In genomic region chr17:18172528-18173278, GRCh38 we compare ENCODE assay signal across 29 cellular contexts. TPM values are rescaled to one million over a fixed set of nuclear protein-coding genes. Genes with fewer than 3 reads are reported as not detected.
DNase-seq lines count a peak whose midpoint lies in the region; ATAC-seq and TF ChIP-seq lines count a peak whose summit lies in the region.
"Had no signal": no experiment of that assay in that cellular context is flagged by ENCODE, and none has a peak within 500 bp of the region (broad histone marks: within the 10 kb centered on the region; RNA-seq: fewer than 3 reads in every experiment).

No MANE protein-coding gene starts in this region.

- no peak overlapping the region for H3K18ac ChIP-seq in H9 (ENCODE audit: insufficient read length, low read depth, low read length)

- no peak overlapping the region for H2BK5ac ChIP-seq in H9 (ENCODE audit: insufficient read length, low read length)

- no peaks in the 10 kb centered on the region for H4K20me1 ChIP-seq in H9 (ENCODE audit: control insufficient read depth, insufficient read depth, insufficient read length)
- H4K20me1 ChIP-seq: BLaER1 had no signal

- no peak overlapping the region for H3K14ac ChIP-seq in H9 (ENCODE audit: insufficient read depth, low read length)

- H4K91ac ChIP-seq in H9 (ENCODE audit: insufficient read length, low read depth, low read length): no peak overlapping the region

- H3K27me3 Mint-ChIP-seq in central memory CD8-positive, alpha-beta T cell: no peaks in the 10 kb centered on the region
- peaks cover 6% of the 10 kb centered on the region; the same call in 1 of the 2 replicates for H3K27me3 Mint-ChIP-seq in H9 (ENCODE audit: low read depth)
- H3K27me3 Mint-ChIP-seq: activated CD8-positive, alpha-beta memory T cell treated with anti-CD3 and anti-CD28 coated beads, Interleukin-2, amount 10 ng/mL, durations not matched to agents 7 days and 5 days; IgD-negative memory B cell; natural killer cell treated with Interleukin-12 subunit alpha and Interleukin-12 subunit beta and Interleukin-15 and Interleukin-18, amount 100 ng/mL, for 72 hours; stimulated activated naive B cell treated with anti-CD40 and anti-IgM and Interleukin-4, amounts not matched to agents 10 μg/mL and 1 μg/mL and 100 μg/mL, for 72 hours; type B pancreatic cell had no signal

- H3T11ph ChIP-seq in H9 (ENCODE audit: low read length): no peak overlapping the region

- H3K4ac ChIP-seq in H9 (ENCODE audit: low read depth, low read length): no peak overlapping the region

- H3K4me1 Mint-ChIP-seq in central memory CD8-positive, alpha-beta T cell: no peaks in the 10 kb centered on the region
- H3K4me1 Mint-ChIP-seq in H9: 0 out of 4 replicates have a peak, but pooled peaks cover 0 to 4% of the 10 kb centered on the region in 2 experiments

- no peak overlapping the region for H3K27ac ChIP-seq in left lung
- no peak overlapping the region for H3K27ac ChIP-seq in H9 (ENCODE audit: insufficient read length, low read depth, low read length)
- H3K27ac ChIP-seq: BLaER1, esophagus muscularis mucosa, gastrocnemius medialis, PC-9 had no signal

- H3K4me1 ChIP-seq in left lung: no peaks in the 10 kb centered on the region
- H3K4me1 ChIP-seq in H9 (ENCODE audit: insufficient read depth, low read length): no peaks in the 10 kb centered on the region
- H3K4me1 ChIP-seq: esophagus muscularis mucosa had no signal

- no peak for ATAC-seq in central memory CD8-positive, alpha-beta T cell (replicated peaks; ENCODE audit: extremely low read depth, poor library complexity, severe bottlenecking)
- peak; percentile 14 for ATAC-seq in left lung
- no peak for ATAC-seq in GM21825 (IDR thresholded peaks at IDR 0.05; ENCODE audit: unreplicated experiment)
- ATAC-seq: activated CD8-positive, alpha-beta memory T cell treated with anti-CD3 and anti-CD28 coated beads, Interleukin-2, amount 10 ng/mL, durations not matched to agents 7 days and 5 days; gastrocnemius medialis; HCT116; stimulated activated naive B cell treated with anti-CD40 and anti-IgM and Interleukin-4, amounts not matched to agents 10 μg/mL and 1 μg/mL and 100 μg/mL, for 72 hours had no signal

- no peak overlapping the region for H3K23ac ChIP-seq in H9 (ENCODE audit: insufficient read length, low read depth, low read length)

- peaks cover 3% of the 10 kb centered on the region for H3K36me3 Mint-ChIP-seq in central memory CD8-positive, alpha-beta T cell (ENCODE audit: insufficient read depth)
- no peaks in the 10 kb centered on the region for H3K36me3 Mint-ChIP-seq in H9 (ENCODE audit: insufficient read depth in 1 of 3, low read depth in 3 of 3)
- H3K36me3 Mint-ChIP-seq: activated CD8-positive, alpha-beta memory T cell treated with anti-CD3 and anti-CD28 coated beads, Interleukin-2, amount 10 ng/mL, durations not matched to agents 7 days and 5 days; IgD-negative memory B cell; natural killer cell treated with Interleukin-12 subunit alpha and Interleukin-12 subunit beta and Interleukin-15 and Interleukin-18, amount 100 ng/mL, for 72 hours; stimulated activated naive B cell treated with anti-CD40 and anti-IgM and Interleukin-4, amounts not matched to agents 10 μg/mL and 1 μg/mL and 100 μg/mL, for 72 hours; type B pancreatic cell had no signal

- no peak overlapping the region for H4K5ac ChIP-seq in H9 (ENCODE audit: insufficient read length, low read depth, low read length)

- no peak overlapping the region for H3K9ac ChIP-seq in H9 (ENCODE audit: extremely low read depth, insufficient read length, low read length)
- H3K9ac ChIP-seq: BLaER1 had no signal

- no peaks in the 10 kb centered on the region for H3K79me1 ChIP-seq in H9 (ENCODE audit: insufficient read depth, low read depth, low read length, poor library complexity, severe bottlenecking)

- no peak overlapping the region for H2AK5ac ChIP-seq in H9 (ENCODE audit: insufficient read length, low read length)

- intact Hi-C loops in left lung (cut with DNase I): no loop called here

- peak; percentile 86 for DNase-seq in DMS 273 (lab: John Stamatoyannopoulos, UW; ENCODE audit: unreplicated experiment)
- DNase-seq in LHCN-M2 (ENCODE audit: low read depth): peak; percentile 61
- DNase-seq in central memory CD8-positive, alpha-beta T cell (ENCODE audit: low spot score in 2 of 2): no peak
- no peak for DNase-seq in left lung
- no peak for DNase-seq in GM19240 (ENCODE audit: insufficient read length, low spot score)
- no peak for DNase-seq in H9
- DNase-seq in T1000 (lab: John Stamatoyannopoulos, UW): no peak
- DNase-seq: activated CD8-positive, alpha-beta memory T cell treated with anti-CD3 and anti-CD28 coated beads, Interleukin-2, amount 10 ng/mL, durations not matched to agents 7 days and 5 days; activated gamma-delta T cell treated with Interleukin-2 at 50 U/mL for 16 hours; activated T-cell treated with anti-CD3 and anti-CD28 coated beads, Interleukin-2, amount 50 U/mL, for 48 hours; caudate nucleus; dermis blood vessel endothelial cell; gastrocnemius medialis; NCI-H1105; NCI-H2029; NCI-H2227 treated with DMSO at 0.1 percent for 48 hours; NCI-H526; PC-9; SHP77; small intestine; stimulated activated naive B cell treated with anti-CD40 and anti-IgM and Interleukin-4, amounts not matched to agents 10 μg/mL and 1 μg/mL and 100 μg/mL, for 72 hours; T-helper 9 cell had no signal

- H2BK20ac ChIP-seq in H9 (ENCODE audit: low read depth, low read length, poor library complexity, severe bottlenecking): no peak overlapping the region

- no peak overlapping the region for H4K8ac ChIP-seq in H9 (replicated peaks; ENCODE audit: insufficient read length, low read depth, low read length)

- no peak overlapping the region for H2AFZ ChIP-seq in H9 (ENCODE audit: low read length)
- H2AFZ ChIP-seq: PC-9 had no signal

- no peak overlapping the region for H3K4me3 ChIP-seq in left lung
- H3K4me3 ChIP-seq: BLaER1, esophagus muscularis mucosa, gastrocnemius medialis, PC-9 had no signal

- TF ChIP-seq CTCF in left lung (IDR thresholded peaks at IDR 0.05) (no peak), H9 (conservative IDR thresholded peaks at IDR 0.05) (no peak)

- H3K56ac ChIP-seq in H9 (ENCODE audit: insufficient read length, low read depth, low read length): no peak overlapping the region

- H3K4me3 Mint-ChIP-seq in central memory CD8-positive, alpha-beta T cell: no peak overlapping the region
- no peak overlapping the region for H3K4me3 Mint-ChIP-seq in H9
- H3K4me3 Mint-ChIP-seq: activated CD8-positive, alpha-beta memory T cell treated with anti-CD3 and anti-CD28 coated beads, Interleukin-2, amount 10 ng/mL, durations not matched to agents 7 days and 5 days; natural killer cell treated with Interleukin-12 subunit alpha and Interleukin-12 subunit beta and Interleukin-15 and Interleukin-18, amount 100 ng/mL, for 72 hours; stimulated activated naive B cell treated with anti-CD40 and anti-IgM and Interleukin-4, amounts not matched to agents 10 μg/mL and 1 μg/mL and 100 μg/mL, for 72 hours; type B pancreatic cell had no signal

- H3K27me3 ChIP-seq in left lung (no peaks in the 10 kb centered on the region), H9 (ENCODE audit: insufficient read depth, low read length) (no peaks in the 10 kb centered on the region)
- H3K27me3 ChIP-seq: BLaER1, esophagus muscularis mucosa, gastrocnemius medialis had no signal

- H2BK15ac ChIP-seq in H9 (ENCODE audit: low read depth, low read length): no peak overlapping the region

- no peak overlapping the region for H2BK120ac ChIP-seq in H9 (ENCODE audit: low read depth, low read length, poor library complexity, severe bottlenecking)

- H3K9me3 ChIP-seq in left lung: no peaks in the 10 kb centered on the region
- no peaks in the 10 kb centered on the region for H3K9me3 ChIP-seq in H9 (ENCODE audit: control insufficient read depth, low read depth, low read length)
- H3K9me3 ChIP-seq: BLaER1, esophagus muscularis mucosa, gastrocnemius medialis had no signal

- no peaks in the 10 kb centered on the region for H3K36me3 ChIP-seq in left lung
- H3K36me3 ChIP-seq: BLaER1, esophagus muscularis mucosa, gastrocnemius medialis had no signal

- H3K9me3 Mint-ChIP-seq in central memory CD8-positive, alpha-beta T cell: no peaks in the 10 kb centered on the region
- no peaks in the 10 kb centered on the region for H3K9me3 Mint-ChIP-seq in H9
- H3K9me3 Mint-ChIP-seq: IgD-negative memory B cell; natural killer cell treated with Interleukin-12 subunit alpha and Interleukin-12 subunit beta and Interleukin-15 and Interleukin-18, amount 100 ng/mL, for 72 hours; stimulated activated naive B cell treated with anti-CD40 and anti-IgM and Interleukin-4, amounts not matched to agents 10 μg/mL and 1 μg/mL and 100 μg/mL, for 72 hours; type B pancreatic cell had no signal

- H3K23me2 ChIP-seq in H9 (ENCODE audit: insufficient read length, low read depth, low read length, poor library complexity, severe bottlenecking): no peaks in the 10 kb centered on the region

- peak overlapping the region; percentile 69 for H3K27ac Mint-ChIP-seq in central memory CD8-positive, alpha-beta T cell (ENCODE audit: low read depth)
- H3K27ac Mint-ChIP-seq in H9: no peak overlapping the region
- H3K27ac Mint-ChIP-seq: activated CD8-positive, alpha-beta memory T cell treated with anti-CD3 and anti-CD28 coated beads, Interleukin-2, amount 10 ng/mL, durations not matched to agents 7 days and 5 days; IgD-negative memory B cell; natural killer cell treated with Interleukin-12 subunit alpha and Interleukin-12 subunit beta and Interleukin-15 and Interleukin-18, amount 100 ng/mL, for 72 hours; stimulated activated naive B cell treated with anti-CD40 and anti-IgM and Interleukin-4, amounts not matched to agents 10 μg/mL and 1 μg/mL and 100 μg/mL, for 72 hours; type B pancreatic cell had no signal

- no peak overlapping the region for H2BK12ac ChIP-seq in H9 (ENCODE audit: insufficient read length, low read depth, low read length)

- no peak overlapping the region for H3K4me2 ChIP-seq in H9 (ENCODE audit: insufficient read depth, insufficient read length, low read length)
- H3K4me2 ChIP-seq: BLaER1, PC-9 had no signal

- no CpG with 5 or more reads among the region's 3 CpGs for WGBS in H9 (ENCODE audit: extremely low coverage, insufficient read length, low lambda C conversion rate)

- H3K79me2 ChIP-seq in H9 (ENCODE audit: insufficient read depth, low read length): no peaks in the 10 kb centered on the region

RNA-seq across cellular contexts. Expression of gene ALKBH5, which starts 10.9 kb away (rescaled TPM):
- total RNA-seq in LHCN-M2 (2014; rRNA removed) (115 and 123 TPM in 2 replicates), left lung (10 to 100 TPM; 87.6 to 99.6 TPM), H9 (2021) (89.8 and 92.5 TPM in 2 replicates)
- 60.0 TPM for polyA plus RNA-seq in LHCN-M2 (2012)

RNA-seq across cellular contexts. Expression of gene LLGL1, which starts 52.7 kb away (rescaled TPM):
- 53.3 and 53.7 TPM in 2 replicates for total RNA-seq in LHCN-M2 (2014; rRNA removed)
- polyA plus RNA-seq in LHCN-M2 (2012): 26.6 TPM
- total RNA-seq in left lung: 10 to 100 TPM; 14.4 to 17.8 TPM
- 65.0 and 66.2 TPM in 2 replicates for total RNA-seq in H9 (2021)

Comparison
In these comparisons a context has a peak if more than half of its experiments do, and no peak if none do; other contexts are left out.
1. DNase-seq: peak in DMS 273 (single experiment) and LHCN-M2 (single experiment); none in central memory CD8-positive, alpha-beta T cell (0 of 2), left lung (0 of 2), GM19240 (single experiment), H9 (single experiment) and T1000 (single experiment).